ENCODE assay signal across 1 cellular context in the genomic region with DNA sequence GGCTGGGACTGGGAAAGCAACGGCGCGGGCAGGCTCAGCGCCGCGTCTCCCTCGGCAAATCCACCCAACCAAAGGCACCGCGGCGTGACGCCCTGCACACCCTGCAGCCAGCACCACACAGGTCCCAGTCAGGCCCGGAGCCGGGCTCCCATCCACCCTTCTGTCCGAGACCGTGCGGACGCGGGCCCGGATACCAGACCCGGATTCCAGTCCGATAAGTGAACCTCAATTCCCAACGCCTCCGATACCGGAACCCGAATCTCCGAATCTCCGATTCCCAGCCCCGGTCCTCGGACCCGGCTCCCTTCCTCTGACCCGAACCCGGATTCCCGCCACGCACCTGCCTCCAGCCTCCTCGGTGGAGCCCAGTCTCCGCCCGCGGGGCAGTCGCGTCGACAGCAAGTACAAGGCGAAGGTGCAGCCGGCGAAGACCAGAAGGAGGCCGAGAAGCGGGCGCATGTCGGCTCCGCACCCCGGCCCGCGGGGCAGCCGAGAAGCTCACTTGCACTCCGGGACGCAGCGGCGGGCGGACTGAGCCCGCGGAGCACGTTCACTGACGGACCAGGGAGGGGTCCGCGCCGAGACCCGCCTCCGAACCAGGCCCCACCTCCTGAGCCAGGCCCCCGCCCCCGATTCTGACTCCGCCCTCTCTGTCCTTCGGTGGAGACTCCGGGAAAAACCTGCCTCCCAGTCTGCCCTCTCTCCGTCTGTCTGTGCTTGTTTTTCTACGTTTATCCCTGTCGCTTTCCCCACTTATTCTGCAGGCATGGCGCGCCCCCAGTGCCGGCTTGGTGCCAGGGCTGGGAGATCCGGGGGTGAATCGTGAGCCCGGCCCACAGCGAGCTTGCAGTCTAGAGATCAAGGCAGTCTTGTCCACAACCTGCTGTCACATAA.
TF ChIP-seq lines count a peak whose summit lies in the region.

A gene (minus strand): TSS at position 533 of the 894 bp plus-strand sequence. CDS start 74 bp downstream, at position 459.

TF ChIP-seq in K562, 482 proteins besides CTCF, POLR2A, EP300 and RAD21 (continued from another document and continues in another):
- TF ChIP-seq, protein P1, sequence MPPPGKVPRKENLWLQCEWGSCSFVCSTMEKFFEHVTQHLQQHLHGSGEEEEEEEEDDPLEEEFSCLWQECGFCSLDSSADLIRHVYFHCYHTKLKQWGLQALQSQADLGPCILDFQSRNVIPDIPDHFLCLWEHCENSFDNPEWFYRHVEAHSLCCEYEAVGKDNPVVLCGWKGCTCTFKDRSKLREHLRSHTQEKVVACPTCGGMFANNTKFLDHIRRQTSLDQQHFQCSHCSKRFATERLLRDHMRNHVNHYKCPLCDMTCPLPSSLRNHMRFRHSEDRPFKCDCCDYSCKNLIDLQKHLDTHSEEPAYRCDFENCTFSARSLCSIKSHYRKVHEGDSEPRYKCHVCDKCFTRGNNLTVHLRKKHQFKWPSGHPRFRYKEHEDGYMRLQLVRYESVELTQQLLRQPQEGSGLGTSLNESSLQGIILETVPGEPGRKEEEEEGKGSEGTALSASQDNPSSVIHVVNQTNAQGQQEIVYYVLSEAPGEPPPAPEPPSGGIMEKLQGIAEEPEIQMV (tag; conservative IDR thresholded peaks at IDR 0.05; ENCODE audit: low read depth), result no peak
- TF ChIP-seq, protein P2, sequence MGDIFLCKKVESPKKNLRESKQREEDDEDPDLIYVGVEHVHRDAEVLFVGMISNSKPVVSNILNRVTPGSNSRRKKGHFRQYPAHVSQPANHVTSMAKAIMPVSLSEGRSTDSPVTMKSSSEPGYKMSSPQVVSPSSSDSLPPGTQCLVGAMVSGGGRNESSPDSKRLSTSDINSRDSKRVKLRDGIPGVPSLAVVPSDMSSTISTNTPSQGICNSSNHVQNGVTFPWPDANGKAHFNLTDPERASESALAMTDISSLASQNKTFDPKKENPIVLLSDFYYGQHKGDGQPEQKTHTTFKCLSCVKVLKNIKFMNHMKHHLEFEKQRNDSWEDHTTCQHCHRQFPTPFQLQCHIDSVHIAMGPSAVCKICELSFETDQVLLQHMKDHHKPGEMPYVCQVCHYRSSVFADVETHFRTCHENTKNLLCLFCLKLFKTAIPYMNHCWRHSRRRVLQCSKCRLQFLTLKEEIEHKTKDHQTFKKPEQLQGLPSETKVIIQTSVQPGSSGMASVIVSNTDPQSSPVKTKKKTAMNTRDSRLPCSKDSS (IDR thresholded peaks at IDR 0.05; ENCODE audit: low read depth, partially characterized antibody), result no peak
- TF ChIP-seq, protein P3, sequence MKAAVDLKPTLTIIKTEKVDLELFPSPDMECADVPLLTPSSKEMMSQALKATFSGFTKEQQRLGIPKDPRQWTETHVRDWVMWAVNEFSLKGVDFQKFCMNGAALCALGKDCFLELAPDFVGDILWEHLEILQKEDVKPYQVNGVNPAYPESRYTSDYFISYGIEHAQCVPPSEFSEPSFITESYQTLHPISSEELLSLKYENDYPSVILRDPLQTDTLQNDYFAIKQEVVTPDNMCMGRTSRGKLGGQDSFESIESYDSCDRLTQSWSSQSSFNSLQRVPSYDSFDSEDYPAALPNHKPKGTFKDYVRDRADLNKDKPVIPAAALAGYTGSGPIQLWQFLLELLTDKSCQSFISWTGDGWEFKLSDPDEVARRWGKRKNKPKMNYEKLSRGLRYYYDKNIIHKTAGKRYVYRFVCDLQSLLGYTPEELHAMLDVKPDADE (conservative IDR thresholded peaks at IDR 0.05; ENCODE audit: control insufficient read depth, low read depth, low read length), result peak; percentile 92
- TF ChIP-seq, protein P4, sequence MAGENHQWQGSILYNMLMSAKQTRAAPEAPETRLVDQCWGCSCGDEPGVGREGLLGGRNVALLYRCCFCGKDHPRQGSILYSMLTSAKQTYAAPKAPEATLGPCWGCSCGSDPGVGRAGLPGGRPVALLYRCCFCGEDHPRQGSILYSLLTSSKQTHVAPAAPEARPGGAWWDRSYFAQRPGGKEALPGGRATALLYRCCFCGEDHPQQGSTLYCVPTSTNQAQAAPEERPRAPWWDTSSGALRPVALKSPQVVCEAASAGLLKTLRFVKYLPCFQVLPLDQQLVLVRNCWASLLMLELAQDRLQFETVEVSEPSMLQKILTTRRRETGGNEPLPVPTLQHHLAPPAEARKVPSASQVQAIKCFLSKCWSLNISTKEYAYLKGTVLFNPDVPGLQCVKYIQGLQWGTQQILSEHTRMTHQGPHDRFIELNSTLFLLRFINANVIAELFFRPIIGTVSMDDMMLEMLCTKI (IDR thresholded peaks at IDR 0.05; ENCODE audit: partially characterized antibody), result no peak
- no peak for TF ChIP-seq ETS2 (tag; IDR thresholded peaks at IDR 0.05; ENCODE audit: borderline replicate concordance, poor library complexity, severe bottlenecking)
- TF ChIP-seq PTRF (tag; IDR thresholded peaks at IDR 0.05), result no peak
- TF ChIP-seq ETV5 (CRISPR knock-in tag; IDR thresholded peaks at IDR 0.05; ENCODE audit: low read depth), result peak; percentile 68
- TF ChIP-seq BRF1 (IDR thresholded peaks at IDR 0.05; ENCODE audit: borderline replicate concordance, extremely low read depth, insufficient read length), result no peak
- TF ChIP-seq, protein P5, sequence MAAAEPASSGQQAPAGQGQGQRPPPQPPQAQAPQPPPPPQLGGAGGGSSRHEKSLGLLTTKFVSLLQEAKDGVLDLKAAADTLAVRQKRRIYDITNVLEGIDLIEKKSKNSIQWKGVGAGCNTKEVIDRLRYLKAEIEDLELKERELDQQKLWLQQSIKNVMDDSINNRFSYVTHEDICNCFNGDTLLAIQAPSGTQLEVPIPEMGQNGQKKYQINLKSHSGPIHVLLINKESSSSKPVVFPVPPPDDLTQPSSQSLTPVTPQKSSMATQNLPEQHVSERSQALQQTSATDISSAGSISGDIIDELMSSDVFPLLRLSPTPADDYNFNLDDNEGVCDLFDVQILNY (CRISPR knock-in tag; IDR thresholded peaks at IDR 0.05), result peak; percentile 76; the same call in 1 of the 2 replicates
- TF ChIP-seq, protein P6, sequence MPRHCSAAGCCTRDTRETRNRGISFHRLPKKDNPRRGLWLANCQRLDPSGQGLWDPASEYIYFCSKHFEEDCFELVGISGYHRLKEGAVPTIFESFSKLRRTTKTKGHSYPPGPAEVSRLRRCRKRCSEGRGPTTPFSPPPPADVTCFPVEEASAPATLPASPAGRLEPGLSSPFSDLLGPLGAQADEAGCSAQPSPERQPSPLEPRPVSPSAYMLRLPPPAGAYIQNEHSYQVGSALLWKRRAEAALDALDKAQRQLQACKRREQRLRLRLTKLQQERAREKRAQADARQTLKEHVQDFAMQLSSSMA (CRISPR knock-in tag; IDR thresholded peaks at IDR 0.05), result peak; percentile 89; the same call in 1 of the 2 replicates
- no peak for TF ChIP-seq HDAC3 (IDR thresholded peaks at IDR 0.05; ENCODE audit: borderline replicate concordance, partially characterized antibody)
- TF ChIP-seq KDM1A (IDR thresholded peaks at IDR 0.05), result no peak
- no peak for TF ChIP-seq OTX1 (CRISPR knock-in tag; IDR thresholded peaks at IDR 0.05)
- TF ChIP-seq SPI1 (IDR thresholded peaks at IDR 0.05; ENCODE audit: borderline replicate concordance, low read depth, low read length), result no peak
- TF ChIP-seq, protein P7, sequence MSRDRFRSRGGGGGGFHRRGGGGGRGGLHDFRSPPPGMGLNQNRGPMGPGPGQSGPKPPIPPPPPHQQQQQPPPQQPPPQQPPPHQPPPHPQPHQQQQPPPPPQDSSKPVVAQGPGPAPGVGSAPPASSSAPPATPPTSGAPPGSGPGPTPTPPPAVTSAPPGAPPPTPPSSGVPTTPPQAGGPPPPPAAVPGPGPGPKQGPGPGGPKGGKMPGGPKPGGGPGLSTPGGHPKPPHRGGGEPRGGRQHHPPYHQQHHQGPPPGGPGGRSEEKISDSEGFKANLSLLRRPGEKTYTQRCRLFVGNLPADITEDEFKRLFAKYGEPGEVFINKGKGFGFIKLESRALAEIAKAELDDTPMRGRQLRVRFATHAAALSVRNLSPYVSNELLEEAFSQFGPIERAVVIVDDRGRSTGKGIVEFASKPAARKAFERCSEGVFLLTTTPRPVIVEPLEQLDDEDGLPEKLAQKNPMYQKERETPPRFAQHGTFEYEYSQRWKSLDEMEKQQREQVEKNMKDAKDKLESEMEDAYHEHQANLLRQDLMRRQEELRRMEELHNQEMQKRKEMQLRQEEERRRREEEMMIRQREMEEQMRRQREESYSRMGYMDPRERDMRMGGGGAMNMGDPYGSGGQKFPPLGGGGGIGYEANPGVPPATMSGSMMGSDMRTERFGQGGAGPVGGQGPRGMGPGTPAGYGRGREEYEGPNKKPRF (IDR thresholded peaks at IDR 0.05; ENCODE audit: low read depth, low read length), result no peak
- peak; percentile 76 for TF ChIP-seq SMAD1 (IDR thresholded peaks at IDR 0.05; ENCODE audit: low read depth, low read length, partially characterized antibody)
- 0 out of 2 replicates have a peak, but pooled peaks have one; percentile 59 for TF ChIP-seq ZNF589 (CRISPR knock-in tag; IDR thresholded peaks at IDR 0.05; ENCODE audit: low read depth)
- no peak for TF ChIP-seq ASH1L (IDR thresholded peaks at IDR 0.05; ENCODE audit: borderline replicate concordance, low read depth, partially characterized antibody)
- peak; percentile 45; the same call in 1 of the 2 replicates for TF ChIP-seq CHD2 (IDR thresholded peaks at IDR 0.05; ENCODE audit: low read depth, low read length)
- TF ChIP-seq, protein P8, sequence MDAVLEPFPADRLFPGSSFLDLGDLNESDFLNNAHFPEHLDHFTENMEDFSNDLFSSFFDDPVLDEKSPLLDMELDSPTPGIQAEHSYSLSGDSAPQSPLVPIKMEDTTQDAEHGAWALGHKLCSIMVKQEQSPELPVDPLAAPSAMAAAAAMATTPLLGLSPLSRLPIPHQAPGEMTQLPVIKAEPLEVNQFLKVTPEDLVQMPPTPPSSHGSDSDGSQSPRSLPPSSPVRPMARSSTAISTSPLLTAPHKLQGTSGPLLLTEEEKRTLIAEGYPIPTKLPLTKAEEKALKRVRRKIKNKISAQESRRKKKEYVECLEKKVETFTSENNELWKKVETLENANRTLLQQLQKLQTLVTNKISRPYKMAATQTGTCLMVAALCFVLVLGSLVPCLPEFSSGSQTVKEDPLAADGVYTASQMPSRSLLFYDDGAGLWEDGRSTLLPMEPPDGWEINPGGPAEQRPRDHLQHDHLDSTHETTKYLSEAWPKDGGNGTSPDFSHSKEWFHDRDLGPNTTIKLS (IDR thresholded peaks at IDR 0.05; ENCODE audit: borderline replicate concordance, low read depth), result no peak
- no peak for TF ChIP-seq TGIF2 (CRISPR knock-in tag; IDR thresholded peaks at IDR 0.05)
- no peak for TF ChIP-seq SREBF2 (CRISPR knock-in tag; IDR thresholded peaks at IDR 0.05)
- peak; percentile 94 for TF ChIP-seq ZFX (CRISPR knock-in tag; IDR thresholded peaks at IDR 0.05)
- 0 out of 2 replicates have a peak, but pooled peaks have one; percentile 63 for TF ChIP-seq HDAC8 (tag; IDR thresholded peaks at IDR 0.05)
- no peak for TF ChIP-seq TAL1 (IDR thresholded peaks at IDR 0.05)
- no peak for TF ChIP-seq NCOR1 (IDR thresholded peaks at IDR 0.05)
- TF ChIP-seq BRD4 (IDR thresholded peaks at IDR 0.05), result 0 out of 2 replicates have a peak, but pooled peaks have one; percentile 52
- no peak for TF ChIP-seq HNRNPK (IDR thresholded peaks at IDR 0.05; ENCODE audit: low read depth, low read length, poor library complexity, severe bottlenecking)
- TF ChIP-seq NELFE (IDR thresholded peaks at IDR 0.05; ENCODE audit: insufficient read depth, insufficient read length), result peak; percentile 64
- TF ChIP-seq, protein P9, sequence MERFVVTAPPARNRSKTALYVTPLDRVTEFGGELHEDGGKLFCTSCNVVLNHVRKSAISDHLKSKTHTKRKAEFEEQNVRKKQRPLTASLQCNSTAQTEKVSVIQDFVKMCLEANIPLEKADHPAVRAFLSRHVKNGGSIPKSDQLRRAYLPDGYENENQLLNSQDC (CRISPR knock-in tag; IDR thresholded peaks at IDR 0.05), result no peak
- TF ChIP-seq MCM7 (IDR thresholded peaks at IDR 0.05), result no peak
- TF ChIP-seq, protein P10, sequence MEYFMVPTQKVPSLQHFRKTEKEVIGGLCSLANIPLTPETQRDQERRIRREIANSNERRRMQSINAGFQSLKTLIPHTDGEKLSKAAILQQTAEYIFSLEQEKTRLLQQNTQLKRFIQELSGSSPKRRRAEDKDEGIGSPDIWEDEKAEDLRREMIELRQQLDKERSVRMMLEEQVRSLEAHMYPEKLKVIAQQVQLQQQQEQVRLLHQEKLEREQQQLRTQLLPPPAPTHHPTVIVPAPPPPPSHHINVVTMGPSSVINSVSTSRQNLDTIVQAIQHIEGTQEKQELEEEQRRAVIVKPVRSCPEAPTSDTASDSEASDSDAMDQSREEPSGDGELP (CRISPR knock-in tag; IDR thresholded peaks at IDR 0.05; ENCODE audit: borderline replicate concordance), result peak; percentile 79; the same call in 1 of the 2 replicates
- TF ChIP-seq NFXL1 (CRISPR knock-in tag; IDR thresholded peaks at IDR 0.05), result no peak
- peak; percentile 14 for TF ChIP-seq ZNF146 (CRISPR knock-in tag; IDR thresholded peaks at IDR 0.05; ENCODE audit: unreplicated experiment)
- no peak for TF ChIP-seq ZFP1 (CRISPR knock-in tag; IDR thresholded peaks at IDR 0.05)
- peak; percentile 80; the same call in 1 of the 2 replicates for TF ChIP-seq FOXJ2 (tag; IDR thresholded peaks at IDR 0.05)
- TF ChIP-seq RBM14 (IDR thresholded peaks at IDR 0.05; ENCODE audit: borderline replicate concordance, insufficient read depth, low read depth, low read length), result no peak
- TF ChIP-seq ZNF551 (CRISPR knock-in tag; IDR thresholded peaks at IDR 0.05), result no peak
- peak; percentile 97 for TF ChIP-seq TAF1 (IDR thresholded peaks at IDR 0.05; ENCODE audit: control insufficient read depth, extremely low read depth, insufficient read depth, low read length, severe bottlenecking)
- peak; percentile 61; the same call in 1 of the 2 replicates for TF ChIP-seq CBX5 (IDR thresholded peaks at IDR 0.05; ENCODE audit: borderline replicate concordance, low read depth)
- peak; percentile 67; the same call in 1 of the 2 replicates for TF ChIP-seq GATAD2A (IDR thresholded peaks at IDR 0.05)
- TF ChIP-seq MXI1 (IDR thresholded peaks at IDR 0.05; ENCODE audit: low read depth, low read length), result no peak
- TF ChIP-seq ZNF274 (IDR thresholded peaks at IDR 0.05; ENCODE audit: borderline replicate concordance, low read depth, low read length), result no peak
- no peak for TF ChIP-seq NFIX (CRISPR knock-in tag; IDR thresholded peaks at IDR 0.05; ENCODE audit: low read depth)
- no peak for TF ChIP-seq ZNF408 (CRISPR knock-in tag; IDR thresholded peaks at IDR 0.05; ENCODE audit: low read depth)
- TF ChIP-seq BRCA1 (IDR thresholded peaks at IDR 0.05), result no peak
- no peak for TF ChIP-seq BRCA1 (CRISPR knock-in tag; IDR thresholded peaks at IDR 0.05)
- TF ChIP-seq ZFPM2 (CRISPR knock-in tag; IDR thresholded peaks at IDR 0.05), result no peak
- TF ChIP-seq NR4A1 (CRISPR knock-in tag; IDR thresholded peaks at IDR 0.05), result no peak
- TF ChIP-seq NR4A1 (tag; IDR thresholded peaks at IDR 0.05), result 0 out of 2 replicates have a peak, but pooled peaks have one; percentile 42
- no peak for TF ChIP-seq XRCC4 (IDR thresholded peaks at IDR 0.05; ENCODE audit: extremely low read depth, insufficient read depth, insufficient read length)
- TF ChIP-seq RB1 (IDR thresholded peaks at IDR 0.05; ENCODE audit: low read depth), result peak; percentile 95
- TF ChIP-seq XRCC3 (IDR thresholded peaks at IDR 0.05), result no peak; the same call in 1 of the 2 replicates
- TF ChIP-seq LCOR (CRISPR knock-in tag; IDR thresholded peaks at IDR 0.05), result peak; percentile 91
- TF ChIP-seq HDGF (IDR thresholded peaks at IDR 0.05), result no peak
- TF ChIP-seq HEY1 (CRISPR knock-in tag; IDR thresholded peaks at IDR 0.05; ENCODE audit: borderline replicate concordance), result peak; percentile 45; the same call in 1 of the 2 replicates
- peak in 1 of 2 experiments; percentile 56; a peak in 2 of 4 replicates for TF ChIP-seq SRF (CRISPR knock-in tag; IDR thresholded peaks at IDR 0.05)
- TF ChIP-seq ERF (CRISPR knock-in tag; IDR thresholded peaks at IDR 0.05), result no peak
